Comparison of ENCODE assay signal across 7 cellular contexts in genomic region chr1:84365225-84366221, GRCh38. TPM values are rescaled to one million over a fixed set of nuclear protein-coding genes. Genes with fewer than 3 reads are reported as not detected.
DNase-seq lines count a peak whose midpoint lies in the region; ATAC-seq and TF ChIP-seq lines count a peak whose summit lies in the region.

No MANE protein-coding gene starts in this region.

- no peak overlapping the region for H3K4me3 ChIP-seq in colonic mucosa
- H3K4me3 ChIP-seq in skeletal muscle cell (ENCODE audit: low read depth, low read length), result no peak overlapping the region

- H3K27me3 ChIP-seq in colonic mucosa, result no peaks in the 10 kb centered on the region

- no peaks in the 10 kb centered on the region for H3K36me3 ChIP-seq in colonic mucosa

- H3K4me1 ChIP-seq in colonic mucosa, result peaks cover 5% of the 10 kb centered on the region

- H3K9ac ChIP-seq in colonic mucosa (ENCODE audit: low read depth in 2 of 2, low read length in 2 of 2), result no peak overlapping the region

- intact Hi-C loops in colonic mucosa (cut with DNase I), result no loop called here

- H3K27ac ChIP-seq in colonic mucosa, result peak overlapping the region; percentile 31

- H3K9me3 ChIP-seq in colonic mucosa, result no peaks in the 10 kb centered on the region

- no peak for TF ChIP-seq CTCF in colonic mucosa (IDR thresholded peaks at IDR 0.05)

- in situ Hi-C loops in G401 (cut with HindIII; ENCODE audit: low sequenced_read_pairs), result no loop called here

- peak; percentile 41 for ATAC-seq in GM18909 (IDR thresholded peaks at IDR 0.05; ENCODE audit: poor library complexity, unreplicated experiment)

- DNase-seq in NOMO-1 treated with DMSO at 0.1 percent for 48 hours (lab: John Stamatoyannopoulos, UW; ENCODE audit: unreplicated experiment) (peak; percentile 48), colonic mucosa (peak; percentile 34), skeletal muscle cell (ENCODE audit: low read depth) (peak; percentile 93), HuH-7 (ENCODE audit: low spot score) (no peak), G401 (ENCODE audit: low spot score) (no peak)
- DNase-seq in activated naive CD4-positive, alpha-beta T cell treated with anti-CD3 and anti-CD28 coated beads, Interleukin-2, amount 50 U/mL, for 16 hours, result no peak

RNA-seq across cellular contexts. Expression of gene DNASE2B, which starts 32.8 kb away (rescaled TPM):
- total RNA-seq in colonic mucosa, result 1 to 10 TPM in 1 of 2 donors, under 1 TPM in 1; 0.82 to 1.2 TPM
- not detected in 2 replicates for total RNA-seq in G401 (2014; rRNA removed; shearing (Covaris generic))

Comparison
In these comparisons a context has a peak if more than half of its experiments do, and no peak if none do; other contexts are left out.
1. DNase-seq: peak in NOMO-1 treated with DMSO at 0.1 percent for 48 hours (single experiment), colonic mucosa (single experiment) and skeletal muscle cell (single experiment); none in activated naive CD4-positive, alpha-beta T cell treated with anti-CD3 and anti-CD28 coated beads, Interleukin-2, amount 50 U/mL, for 16 hours (single experiment), HuH-7 (single experiment) and G401 (single experiment).